ENCODE assay signal across 9 cellular contexts in the genomic region with DNA sequence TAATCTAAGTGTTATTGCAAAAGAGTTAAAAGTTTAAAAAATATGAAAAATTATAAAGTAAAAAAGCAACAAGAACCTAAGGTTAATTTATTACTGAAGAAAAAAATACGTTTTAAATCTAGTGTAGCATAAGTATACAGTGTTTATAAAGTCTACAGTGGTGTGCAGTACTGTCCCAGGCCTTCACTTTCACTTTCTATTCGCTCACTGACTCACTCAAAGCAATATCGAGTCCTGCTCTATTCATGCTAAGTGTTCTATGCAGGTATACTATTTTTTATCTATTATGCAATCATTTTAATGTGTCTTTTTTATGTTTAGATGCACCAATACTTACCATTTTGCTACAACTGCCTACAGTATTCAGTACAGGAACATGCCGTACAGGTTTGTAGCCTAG.
DNase-seq lines count a peak whose midpoint lies in the region; ATAC-seq and TF ChIP-seq lines count a peak whose summit lies in the region.
"Had no signal": no experiment of that assay in that cellular context is flagged by ENCODE, and none has a peak within 500 bp of the region (broad histone marks: within the 10 kb centered on the region; RNA-seq: fewer than 3 reads in every experiment).

No MANE protein-coding gene starts in this region.

- H3K9me3 Mint-ChIP-seq in activated CD4-positive, alpha-beta T cell treated with anti-CD3 and anti-CD28 coated beads, Interleukin-2, amount 10 ng/mL, durations not matched to agents 7 days and 5 days = no peaks in the 10 kb centered on the region

- ATAC-seq in GM21390 (IDR thresholded peaks at IDR 0.05; ENCODE audit: unreplicated experiment) = peak; percentile 63
- ATAC-seq in HG03159 (IDR thresholded peaks at IDR 0.05; ENCODE audit: unreplicated experiment) = peak; percentile 61
- no peak for ATAC-seq in left ventricle myocardium superior
- ATAC-seq: left lobe of liver had no signal

- H3K4me1 Mint-ChIP-seq in activated CD4-positive, alpha-beta T cell treated with anti-CD3 and anti-CD28 coated beads, Interleukin-2, amount 10 ng/mL, durations not matched to agents 7 days and 5 days = no peaks in the 10 kb centered on the region

- peak overlapping the region; percentile 1 for H3K4me3 ChIP-seq in GM12865 (ENCODE audit: low read depth, low read length)

- H3K4me3 Mint-ChIP-seq in activated CD4-positive, alpha-beta T cell treated with anti-CD3 and anti-CD28 coated beads, Interleukin-2, amount 10 ng/mL, durations not matched to agents 7 days and 5 days = no peak overlapping the region

- H3K27me3 Mint-ChIP-seq in activated CD4-positive, alpha-beta T cell treated with anti-CD3 and anti-CD28 coated beads, Interleukin-2, amount 10 ng/mL, durations not matched to agents 7 days and 5 days = peaks cover 6% of the 10 kb centered on the region

- no peaks in the 10 kb centered on the region for H3K36me3 Mint-ChIP-seq in activated CD4-positive, alpha-beta T cell treated with anti-CD3 and anti-CD28 coated beads, Interleukin-2, amount 10 ng/mL, durations not matched to agents 7 days and 5 days (ENCODE audit: low read depth)

- H3K27ac Mint-ChIP-seq in activated CD4-positive, alpha-beta T cell treated with anti-CD3 and anti-CD28 coated beads, Interleukin-2, amount 10 ng/mL, durations not matched to agents 7 days and 5 days = no peak overlapping the region

- CTCF ChIA-PET in activated CD4-positive, alpha-beta T cell treated with anti-CD3 and anti-CD28 coated beads, Interleukin-2, amount 10 ng/mL, durations not matched to agents 7 days and 5 days (lab: Charles Lee) = no interaction called here

- intact Hi-C loops in left ventricle myocardium superior (cut with micrococcal nuclease) = no loop called here

- POLR2A ChIA-PET in activated CD4-positive, alpha-beta T cell treated with anti-CD3 and anti-CD28 coated beads, Interleukin-2, amount 10 ng/mL, durations not matched to agents 7 days and 5 days (lab: Charles Lee) = no interaction called here

- no peak for TF ChIP-seq CTCF in GM12865 (IDR thresholded peaks at IDR 0.05; ENCODE audit: insufficient read depth, low read depth, low read length, missing control alignments)

- DNase-seq in GM12865 (ENCODE audit: low read depth) (peak; percentile 45), RPMI7951 (ENCODE audit: low read depth) (peak; percentile 6), left ventricle myocardium superior (no peak), AML-193 (lab: John Stamatoyannopoulos, UW) (no peak), epidermal melanocyte (ENCODE audit: insufficient read length, low spot score) (no peak)
- no peak for DNase-seq in activated CD4-positive, alpha-beta T cell treated with anti-CD3 and anti-CD28 coated beads, Interleukin-2, amount 10 ng/mL, durations not matched to agents 7 days and 5 days

Comparison
In these comparisons a context has a peak if more than half of its experiments do, and no peak if none do; other contexts are left out.
1. DNase-seq: peak in GM12865 (single experiment) and RPMI7951 (single experiment); none in left ventricle myocardium superior (single experiment), activated CD4-positive, alpha-beta T cell treated with anti-CD3 and anti-CD28 coated beads, Interleukin-2, amount 10 ng/mL, durations not matched to agents 7 days and 5 days (single experiment), AML-193 (0 of 2) and epidermal melanocyte (single experiment).